Comparison of ENCODE assay signal across 8 cellular contexts in genomic region chr10:75111367-75111905, GRCh38. TPM values are rescaled to one million over a fixed set of nuclear protein-coding genes. Genes with fewer than 3 reads are reported as not detected.
A peak's percentile ranks its signal among the peaks of the same experiment; 100 is the strongest.
DNase-seq lines count a peak whose midpoint lies in the region; ATAC-seq and TF ChIP-seq lines count a peak whose summit lies in the region.

Gene SAMD8 (plus strand): TSS chr10:75111656. CDS start chr10:75150529, 38,873 bp downstream.

- POLR2A ChIA-PET in CD4-positive, alpha-beta T cell (lab: Charles Lee), result interaction anchor here (0.6 to 3.2 kb wide), 20 partner anchors 10 to 961 kb away, joined by 3 to 49 read pairs (median 4); partner anchors contain the start of genes ADK, AP3M1, KAT6B and VDAC2
- POLR2A ChIA-PET in Panc1 (lab: Charles Lee), result interaction anchor here (0.5 kb wide), 1 partner anchor 234 kb away, joined by 4 read pairs; no protein-coding TSS in a partner anchor

- peaks cover 15% of the 10 kb centered on the region for H3K4me1 ChIP-seq in HUES48 (ENCODE audit: control insufficient read depth, insufficient read depth, low read length)
- H3K4me1 ChIP-seq in Panc1 (ENCODE audit: control insufficient read depth, insufficient read depth, low read length), result peaks cover 15% of the 10 kb centered on the region
- H3K4me1 ChIP-seq in esophagus muscularis mucosa, result peaks cover 40 to 49% (median 42%) of the 10 kb centered on the region in 4 donors

- peak within 1 kb of the TSS; percentile 62 for H3K9ac ChIP-seq in HUES48 (ENCODE audit: low read depth, low read length)

- TF ChIP-seq EP300 in esophagus muscularis mucosa (IDR thresholded peaks at IDR 0.05), result no peak

- no peaks in the 10 kb centered on the region for H3K27me3 ChIP-seq in CD4-positive, alpha-beta T cell (ENCODE audit: control insufficient read depth, insufficient read depth, low read length)
- H3K27me3 ChIP-seq in HUES48 (ENCODE audit: control insufficient read depth, insufficient read depth, low read length) (no peaks in the 10 kb centered on the region), Panc1 (ENCODE audit: control insufficient read depth, insufficient read depth, low read length) (no peaks in the 10 kb centered on the region), esophagus muscularis mucosa (no peaks in the 10 kb centered on the region)

- peak; percentile 96 for TF ChIP-seq POLR2A in esophagus muscularis mucosa (IDR thresholded peaks at IDR 0.05; ENCODE audit: low read depth)

- peaks cover 14% of the 10 kb centered on the region for H3K36me3 Mint-ChIP-seq in CD4-positive, alpha-beta T cell (ENCODE audit: low read depth)
- peaks cover 4 to 5% of the 10 kb centered on the region in 2 donors for H3K36me3 Mint-ChIP-seq in activated T-cell treated with anti-CD3 and anti-CD28 coated beads, Interleukin-2, amount 50 U/mL, for 72 hours (ENCODE audit: insufficient read depth in 2 of 2)

- in situ Hi-C loops in Panc1 (cut with HindIII; ENCODE audit: low pct_unique_long_range_greater_than_20kb, low sequenced_read_pairs), result no loop called here

- CTCF ChIA-PET in CD4-positive, alpha-beta T cell (lab: Charles Lee), result interaction anchor here (1.7 kb wide), 1 partner anchor 124 kb away, joined by 6 read pairs; the partner anchor contains the start of gene COMTD1
- CTCF ChIA-PET in Panc1 (lab: Charles Lee), result no interaction called here

- no peak for TF ChIP-seq CTCF in CD4-positive, alpha-beta T cell (IDR thresholded peaks at IDR 0.05)
- no peak for TF ChIP-seq CTCF in Panc1 (IDR thresholded peaks at IDR 0.05)
- TF ChIP-seq CTCF in esophagus muscularis mucosa (IDR thresholded peaks at IDR 0.05), result peak; percentile 45 to 55 (median 55)

- H3K4me3 ChIP-seq in HUES48 (ENCODE audit: low read depth, low read length), result peak within 1 kb of the TSS; percentile 87
- peak within 1 kb of the TSS; percentile 86 to 97 for H3K4me3 ChIP-seq in Panc1 (ENCODE audit: low read depth in 2 of 2, low read length in 2 of 2)
- H3K4me3 ChIP-seq in esophagus muscularis mucosa, result peak within 1 kb of the TSS; percentile 82 to 95 (median 86)

- H3K9me3 ChIP-seq in CD4-positive, alpha-beta T cell (ENCODE audit: control insufficient read depth, low read length), result no peaks in the 10 kb centered on the region
- no peaks in the 10 kb centered on the region for H3K9me3 ChIP-seq in HUES48 (ENCODE audit: control insufficient read depth, insufficient read depth, low read length)
- H3K9me3 ChIP-seq in Panc1 (ENCODE audit: control insufficient read depth, insufficient read depth, low read depth, low read length), result no peaks in the 10 kb centered on the region
- no peaks in the 10 kb centered on the region for H3K9me3 ChIP-seq in esophagus muscularis mucosa

- peak; percentile 90 to 95 (median 94) for DNase-seq in CD4-positive, alpha-beta T cell
- DNase-seq in Panc1 (ENCODE audit: low read depth, low spot score) (peak; percentile 79), esophagus muscularis mucosa (ENCODE audit: extremely low spot score) (peak; percentile 99), myocyte (ENCODE audit: low read depth) (peak; percentile 97)
- peak; percentile 99 for DNase-seq in activated T-cell treated with anti-CD3 and anti-CD28 coated beads, Interleukin-2, amount 50 U/mL, for 72 hours
- DNase-seq in stimulated activated CD8-positive, alpha-beta memory T cell treated with anti-CD3 and anti-CD28 coated beads, Interleukin-7, amount 100 ng/mL, for 24 hours (ENCODE audit: low read depth), result peak; percentile 94

- WGBS in esophagus muscularis mucosa, result 3% methylated on average over 24 of the region's 61 CpGs

- H3K4me3 Mint-ChIP-seq in CD4-positive, alpha-beta T cell, result peak within 1 kb of the TSS; percentile 88
- peak within 1 kb of the TSS; percentile 92 to 97 for H3K4me3 Mint-ChIP-seq in activated T-cell treated with anti-CD3 and anti-CD28 coated beads, Interleukin-2, amount 50 U/mL, for 72 hours

- H3K36me3 ChIP-seq in HUES48 (ENCODE audit: control insufficient read depth, insufficient read depth, low read length) (no peaks in the 10 kb centered on the region), Panc1 (ENCODE audit: control insufficient read depth, insufficient read depth, low read length) (no peaks in the 10 kb centered on the region; the same call in 1 of the 2 replicates), esophagus muscularis mucosa (no peaks in the 10 kb centered on the region)

- H3K27me3 Mint-ChIP-seq in CD4-positive, alpha-beta T cell, result no peaks in the 10 kb centered on the region
- no peaks in the 10 kb centered on the region for H3K27me3 Mint-ChIP-seq in activated T-cell treated with anti-CD3 and anti-CD28 coated beads, Interleukin-2, amount 50 U/mL, for 72 hours (ENCODE audit: low read depth)

- peak within 1 kb of the TSS; percentile 92 for H3K27ac ChIP-seq in CD4-positive, alpha-beta T cell (ENCODE audit: low read depth, low read length)
- H3K27ac ChIP-seq in HUES48 (ENCODE audit: low read depth, low read length), result peak within 1 kb of the TSS; percentile 90
- H3K27ac ChIP-seq in Panc1 (ENCODE audit: low read length), result peak within 1 kb of the TSS; percentile 92
- H3K27ac ChIP-seq in esophagus muscularis mucosa (replicated peaks in 1 of 4), result peak within 1 kb of the TSS; percentile 91 to 98 (median 98)

- peaks cover 62% of the 10 kb centered on the region for H3K4me1 Mint-ChIP-seq in CD4-positive, alpha-beta T cell (ENCODE audit: low read depth)
- peaks cover 60% of the 10 kb centered on the region for H3K4me1 Mint-ChIP-seq in activated T-cell treated with anti-CD3 and anti-CD28 coated beads, Interleukin-2, amount 50 U/mL, for 72 hours (ENCODE audit: low read depth)

- H3K27ac Mint-ChIP-seq in CD4-positive, alpha-beta T cell, result peak within 1 kb of the TSS; percentile 90
- peak within 1 kb of the TSS; percentile 92 for H3K27ac Mint-ChIP-seq in activated T-cell treated with anti-CD3 and anti-CD28 coated beads, Interleukin-2, amount 50 U/mL, for 72 hours

- no peaks in the 10 kb centered on the region for H3K9me3 Mint-ChIP-seq in CD4-positive, alpha-beta T cell
- H3K9me3 Mint-ChIP-seq in activated T-cell treated with anti-CD3 and anti-CD28 coated beads, Interleukin-2, amount 50 U/mL, for 72 hours, result no peaks in the 10 kb centered on the region

- peak; percentile 80 for ATAC-seq in CD4-positive, alpha-beta T cell (ENCODE audit: poor library complexity)
- ATAC-seq in GM19463 (IDR thresholded peaks at IDR 0.05; ENCODE audit: unreplicated experiment), result peak; percentile 76
- peak; percentile 92 for ATAC-seq in Panc1
- peak; percentile 90 to 92 for ATAC-seq in activated T-cell treated with anti-CD3 and anti-CD28 coated beads, Interleukin-2, amount 50 U/mL, for 72 hours (replicated peaks in 1 of 2)

- intact Hi-C loops in CD4-positive, alpha-beta T cell (cut with DNase I, micrococcal nuclease), result loop anchor here (1.0 to 10.0 kb wide), 7 partner anchors 76 to 1944 kb away; partner anchors contain the start of genes ADK (in 1 of the 2), AP3M1 (in 1 of the 2), ECD (in 1 of the 2) and FAM149B1 (in 1 of the 2)
- intact Hi-C loops in Panc1 (cut with micrococcal nuclease; ENCODE audit: unreplicated experiment), result loop anchor here (5.0 kb wide), 1 partner anchor 121 kb away; no protein-coding TSS in a partner anchor
- intact Hi-C loops in esophagus muscularis mucosa (cut with DNase I), result loop anchor here (5.0 to 10.0 kb wide), 2 partner anchors 73 to 121 kb away; no protein-coding TSS in a partner anchor

- BruUV-seq in Panc1 (replicated peaks; lab: Mats Ljungman, UMichigan), result no TSS peak

RNA-seq across cellular contexts. Expression of gene SAMD8, which starts in this region (rescaled TPM):
- 10 to 100 TPM; 34.1 to 37.4 TPM for total RNA-seq in CD4-positive, alpha-beta T cell
- total RNA-seq in Panc1 (2021; ENCODE audit: unreplicated experiment) (32.0 TPM), esophagus muscularis mucosa (10 to 100 TPM; 19.0 to 28.0 (median 27.5) TPM), myocyte (40.1 and 40.5 TPM in 2 replicates)
- 9.0 TPM for polyA plus RNA-seq in Panc1 (2012; ENCODE audit: insufficient read length)
- 10 to 100 TPM; 24.3 to 28.6 TPM for total RNA-seq in activated T-cell treated with anti-CD3 and anti-CD28 coated beads, Interleukin-2, amount 50 U/mL, for 72 hours
- 10.9 TPM for polyA plus RNA-seq in myocyte (2012)

Comparison
In these comparisons a context has a peak if more than half of its experiments do, and no peak if none do; other contexts are left out.
1. Peak in every context shown above with its lines: DNase-seq, ATAC-seq, H3K4me3 ChIP-seq and H3K27ac ChIP-seq.
2. CTCF ChIP-seq: peak in esophagus muscularis mucosa (3 of 3); none in CD4-positive, alpha-beta T cell (single experiment) and Panc1 (single experiment).